In the genomic region with DNA sequence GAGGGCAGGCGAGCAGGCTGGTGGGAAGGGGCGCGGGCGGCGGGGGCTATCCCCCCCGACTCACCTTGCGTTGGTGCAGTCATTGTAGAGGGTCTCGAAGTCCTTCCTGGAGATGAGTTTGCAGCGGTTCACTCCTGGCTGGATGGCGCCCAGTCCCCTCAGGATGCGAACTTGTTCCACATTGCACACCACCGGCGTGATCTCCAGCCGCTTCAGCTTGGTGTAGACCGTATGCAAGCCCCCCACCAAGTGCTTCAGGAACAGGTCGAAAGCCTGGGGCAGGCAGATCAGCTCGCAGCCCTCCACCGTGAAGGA, we compare ENCODE assay signal across 8 cellular contexts. TPM values are rescaled to one million over a fixed set of nuclear protein-coding genes. Genes with fewer than 3 reads are reported as not detected.
DNase-seq lines count a peak whose midpoint lies in the region; ATAC-seq and TF ChIP-seq lines count a peak whose summit lies in the region.

No MANE protein-coding gene starts in this region.

- H3K36me3 Mint-ChIP-seq in mesothelial cell of epicardium = no peaks in the 10 kb centered on the region

- no peaks in the 10 kb centered on the region for H3K9me3 Mint-ChIP-seq in mesothelial cell of epicardium

- peaks cover 46% of the 10 kb centered on the region for H3K4me1 Mint-ChIP-seq in mesothelial cell of epicardium

- DNase-seq in ELR (ENCODE audit: low read depth) = peak; percentile 7
- DNase-seq in KBM-7 = peak; percentile 11
- DNase-seq in coronary artery (ENCODE audit: low spot score) = no peak
- peak in 1 of 2 experiments; percentile 45 for DNase-seq in mesothelial cell of epicardium (ENCODE audit: low spot score in 2 of 2, unreplicated experiment in 2 of 2)
- no peak for DNase-seq in posterior vena cava (ENCODE audit: low spot score)
- no peak for DNase-seq in LoVo (ENCODE audit: low spot score)
- DNase-seq in epidermal melanocyte (ENCODE audit: insufficient read length, low spot score) = no peak

- H3K4me3 ChIP-seq in coronary artery = peak overlapping the region; percentile 74

- intact Hi-C loops in posterior vena cava (cut with DNase I) = no loop called here

- H3K27me3 Mint-ChIP-seq in mesothelial cell of epicardium (ENCODE audit: low read depth) = no peaks in the 10 kb centered on the region

- TF ChIP-seq CTCF in coronary artery (IDR thresholded peaks at IDR 0.05) (no peak), mesothelial cell of epicardium (IDR thresholded peaks at IDR 0.05; ENCODE audit: unreplicated experiment) (no peak)

- no peak for ATAC-seq in HG03565 (IDR thresholded peaks at IDR 0.05; ENCODE audit: unreplicated experiment)

- in situ Hi-C loops in KBM-7 (cut with MboI; ENCODE audit: low pct_unique_long_range_greater_than_20kb, low sequenced_read_pairs) = no loop called here

- peak overlapping the region; percentile 74 for H3K27ac Mint-ChIP-seq in mesothelial cell of epicardium

- peak overlapping the region in 1 of 2 donors; percentile 11 for H3K27ac ChIP-seq in coronary artery

- peak overlapping the region; percentile 98 for H3K4me3 Mint-ChIP-seq in mesothelial cell of epicardium

RNA-seq across cellular contexts. Expression of a gene that starts 1.2 kb away (rescaled TPM):
- 66.8 to 69.0 TPM (median 67.0 TPM) in 3 replicates for total RNA-seq in mesothelial cell of epicardium
- total RNA-seq in posterior vena cava = 1 to 10 TPM; 1.4 to 1.5 TPM

Comparison
In these comparisons a context has a peak if more than half of its experiments do, and no peak if none do; other contexts are left out.
1. DNase-seq: peak in ELR (single experiment) and KBM-7 (single experiment); none in coronary artery (single experiment), posterior vena cava (single experiment), LoVo (single experiment) and epidermal melanocyte (single experiment).
2. RNA of a gene that starts 1.2 kb away (total RNA-seq): 66.8 to 69.0 TPM in mesothelial cell of epicardium; 1.4 to 1.5 TPM in posterior vena cava; every median in the first group is over 10 times any median in the second.